Comparison of ENCODE assay signal across 13 cellular contexts in the genomic region with DNA sequence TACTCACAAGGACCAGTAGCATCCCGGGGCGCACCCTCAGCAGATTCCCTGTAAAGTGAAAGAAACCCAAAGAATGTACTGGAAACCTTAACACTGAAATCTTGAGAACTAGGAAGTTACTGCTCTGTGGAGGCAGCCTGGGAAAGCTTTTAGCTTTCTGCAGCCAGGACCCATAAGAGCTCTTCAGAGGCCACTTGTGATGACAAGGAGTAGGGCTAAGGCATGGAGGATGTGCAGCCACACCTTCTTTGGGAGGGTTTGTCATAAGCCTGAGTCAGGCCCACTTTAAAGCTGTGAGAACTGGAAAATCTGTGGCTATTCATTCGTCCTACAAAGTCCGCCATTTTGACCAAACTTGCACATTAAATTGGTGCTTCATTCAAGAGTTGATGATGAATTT.
DNase-seq lines count a peak whose midpoint lies in the region; ATAC-seq and TF ChIP-seq lines count a peak whose summit lies in the region.
"Had no signal": no experiment of that assay in that cellular context is flagged by ENCODE, and none has a peak within 500 bp of the region (broad histone marks: within the 10 kb centered on the region; RNA-seq: fewer than 3 reads in every experiment).

No MANE protein-coding gene starts in this region.

- H3K4me1 ChIP-seq in upper lobe of right lung = no peaks in the 10 kb centered on the region
- no peaks in the 10 kb centered on the region for H3K4me1 ChIP-seq in Peyer's patch
- H3K4me1 ChIP-seq: BLaER1 had no signal

- H3K4me3 ChIP-seq in upper lobe of right lung (no peak overlapping the region), Peyer's patch (no peak overlapping the region)
- H3K4me3 ChIP-seq: BLaER1 had no signal

- H3K27ac ChIP-seq in upper lobe of right lung (no peak overlapping the region), Peyer's patch (no peak overlapping the region)
- H3K27ac ChIP-seq: BLaER1 had no signal

- H3K9me3 ChIP-seq in upper lobe of right lung (no peaks in the 10 kb centered on the region), Peyer's patch (no peaks in the 10 kb centered on the region)
- H3K9me3 ChIP-seq: BLaER1 had no signal

- H3K27me3 ChIP-seq in upper lobe of right lung (no peaks in the 10 kb centered on the region), Peyer's patch (no peaks in the 10 kb centered on the region)
- H3K27me3 ChIP-seq: BLaER1 had no signal

- intact Hi-C loops in upper lobe of right lung (cut with DNase I) = no loop called here

- DNase-seq in NCI-H2029 (lab: John Stamatoyannopoulos, UW) = peak; percentile 24
- DNase-seq in NCI-H2029 treated with DMSO at 0.1 percent for 48 hours (lab: John Stamatoyannopoulos, UW) = no peak
- peak; percentile 63 for DNase-seq in NCI-H187 treated with DMSO at 0.1 percent for 48 hours (lab: John Stamatoyannopoulos, UW)
- peak; percentile 48 for DNase-seq in NCI-H510A treated with DMSO at 0.1 percent for 48 hours (lab: John Stamatoyannopoulos, UW)
- no peak for DNase-seq in upper lobe of right lung
- DNase-seq in Peyer's patch = no peak
- no peak for DNase-seq in SW 1271 (lab: John Stamatoyannopoulos, UW)
- DNase-seq: 8988T; CD4-positive, alpha-beta memory T cell; GF-D8; H9 had no signal

- no peak for TF ChIP-seq CTCF in upper lobe of right lung (IDR thresholded peaks at IDR 0.05)
- no peak for TF ChIP-seq CTCF in Peyer's patch (IDR thresholded peaks at IDR 0.05)

- ATAC-seq in upper lobe of right lung (peak; percentile 53), GM18907 (IDR thresholded peaks at IDR 0.05; ENCODE audit: unreplicated experiment) (no peak)

- H3K36me3 ChIP-seq in upper lobe of right lung (no peaks in the 10 kb centered on the region), Peyer's patch (no peaks in the 10 kb centered on the region)
- H3K36me3 ChIP-seq: BLaER1 had no signal

- TF ChIP-seq POLR2A in Peyer's patch (IDR thresholded peaks at IDR 0.05) = no peak

Comparison
In these comparisons a context has a peak if more than half of its experiments do, and no peak if none do; other contexts are left out.
1. DNase-seq: peak in NCI-H2029 (single experiment), NCI-H187 treated with DMSO at 0.1 percent for 48 hours (single experiment) and NCI-H510A treated with DMSO at 0.1 percent for 48 hours (single experiment); none in NCI-H2029 treated with DMSO at 0.1 percent for 48 hours (single experiment), upper lobe of right lung (single experiment), Peyer's patch (0 of 3) and SW 1271 (0 of 2).